Comparison of ENCODE assay signal across 22 cellular contexts in genomic region chr17:8844229-8845218, GRCh38. TPM values are rescaled to one million over a fixed set of nuclear protein-coding genes. Genes with fewer than 3 reads are reported as not detected.
"Had no signal": no experiment of that assay in that cellular context is flagged by ENCODE, and none has a peak within 500 bp of the region (broad histone marks: within the 10 kb centered on the region; RNA-seq: fewer than 3 reads in every experiment).

No MANE protein-coding gene starts in this region.

- H3K9me3 ChIP-seq: body of pancreas, colonic mucosa, gastroesophageal sphincter, heart left ventricle, left lung, tibial artery had no signal

- H3K27me3 ChIP-seq: body of pancreas, colonic mucosa, heart left ventricle had no signal

- DNase-seq: activated CD4-positive, alpha-beta memory T cell treated with anti-CD3 and anti-CD28 coated beads for 36 hours; activated CD4-positive, alpha-beta T cell treated with anti-CD3 and anti-CD28 coated beads for 4 hours; activated naive CD4-positive, alpha-beta T cell; activated naive CD8-positive, alpha-beta T cell treated with anti-CD3 and anti-CD28 coated beads, Interleukin-2, amount 10 ng/mL, durations not matched to agents 7 days and 5 days; activated T-cell treated with anti-CD3 and anti-CD28 coated beads for 4 hours; body of pancreas; colonic mucosa; heart left ventricle; left lung; occipital lobe; stimulated activated CD4-positive, alpha-beta T cell treated with anti-CD3 and anti-CD28 coated beads, Interleukin-12 subunit alpha, Interleukin-12 subunit beta, amount 100 ng/mL, for 4 hours; stimulated activated CD4-positive, alpha-beta T cell treated with anti-CD3 and anti-CD28 coated beads, Interleukin-1b, Interleukin-23, amount 100 ng/mL, for 48 hours; stimulated activated CD8-positive, alpha-beta memory T cell treated with anti-CD3 and anti-CD28 coated beads, Interleukin-4, amount 100 ng/mL, for 48 hours; stimulated activated naive CD8-positive, alpha-beta T cell treated with anti-CD3 and anti-CD28 coated beads, Interleukin-15, Interleukin-2, amounts not matched to agents 100 U/mL and 50 U/mL, for 24 hours; substantia nigra had no signal

- H3K4me3 ChIP-seq: body of pancreas, colonic mucosa, gastroesophageal sphincter, heart left ventricle, left lung, tibial artery had no signal

- H3K4me1 ChIP-seq: body of pancreas, colonic mucosa, gastroesophageal sphincter, left lung had no signal

- H3K36me3 ChIP-seq: colonic mucosa, gastroesophageal sphincter, left lung, tibial artery had no signal

- H3K27ac ChIP-seq: body of pancreas, colonic mucosa, gastroesophageal sphincter, left lung, tibial artery had no signal

- ATAC-seq: body of pancreas; gastroesophageal sphincter; heart left ventricle; left lung; stimulated activated naive CD8-positive, alpha-beta T cell treated with anti-CD3 and anti-CD28 coated beads, Interleukin-15, Interleukin-2, amounts not matched to agents 100 U/mL and 50 U/mL, for 24 hours; WTC11 had no signal

RNA-seq across cellular contexts. Expression of gene PIK3R6, which starts 22.9 kb away (rescaled TPM):
- total RNA-seq: epithelial cell of proximal tubule, kidney epithelial cell, lung microvascular endothelial cell had no signal
- polyA plus RNA-seq: neural cell had no signal

RNA-seq across cellular contexts. Expression of gene MFSD6L, which starts 45.4 kb away (rescaled TPM):
- total RNA-seq: activated CD4-positive, alpha-beta memory T cell treated with anti-CD3 and anti-CD28 coated beads for 36 hours; epithelial cell of proximal tubule; lung microvascular endothelial cell had no signal
- polyA plus RNA-seq: neural cell had no signal
